Comparison of ENCODE assay signal across 16 cellular contexts in the genomic region with DNA sequence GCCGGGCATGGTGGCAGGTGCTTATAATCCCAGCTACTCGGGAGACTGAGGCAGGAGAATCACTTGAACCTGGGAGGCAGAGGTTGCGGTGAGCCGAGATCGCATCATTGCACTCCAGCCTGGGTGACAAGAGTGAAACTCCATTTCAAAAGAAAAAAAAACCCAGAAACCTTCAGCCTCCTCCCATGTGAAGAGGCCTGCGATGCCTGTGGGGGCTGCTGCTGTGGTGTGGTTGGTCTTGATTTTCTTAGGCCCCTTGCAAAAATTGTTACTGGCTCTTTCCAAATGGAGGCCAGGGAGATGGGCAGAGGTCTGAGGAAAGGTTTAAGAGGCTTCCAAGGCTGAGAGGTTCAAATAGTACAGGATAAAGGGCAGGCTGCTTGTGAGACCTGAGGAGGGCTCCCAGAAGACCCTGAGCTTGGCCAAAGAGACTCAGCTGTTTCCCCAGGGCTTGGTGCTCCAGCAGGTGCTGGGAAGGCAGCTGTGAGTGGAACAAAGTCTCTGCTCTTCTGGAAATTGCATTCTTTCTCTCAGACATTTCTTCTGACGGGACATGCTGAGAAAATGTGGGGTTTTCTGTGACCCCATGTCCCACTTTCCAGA. TPM values are rescaled to one million over a fixed set of nuclear protein-coding genes. Genes with fewer than 3 reads are reported as not detected.
DNase-seq lines count a peak whose midpoint lies in the region; ATAC-seq and TF ChIP-seq lines count a peak whose summit lies in the region.
"Had no signal": no experiment of that assay in that cellular context is flagged by ENCODE, and none has a peak within 500 bp of the region (broad histone marks: within the 10 kb centered on the region; RNA-seq: fewer than 3 reads in every experiment).

No MANE protein-coding gene starts in this region.

- 90 to 96% methylated on average over 7 of the region's 7 CpGs for WGBS in upper lobe of left lung, 2 donors

- H3K4me3 Mint-ChIP-seq in activated naive CD8-positive, alpha-beta T cell treated with anti-CD3 and anti-CD28 coated beads, Interleukin-2, amount 50 U/mL, for 24 hours, result no peak overlapping the region
- H3K4me3 Mint-ChIP-seq in osteocyte (ENCODE audit: unreplicated experiment), result no peak overlapping the region
- H3K4me3 Mint-ChIP-seq: activated naive CD4-positive, alpha-beta T cell treated with anti-CD3 and anti-CD28 coated beads for 36 hours had no signal

- H3K9me3 Mint-ChIP-seq in activated naive CD8-positive, alpha-beta T cell treated with anti-CD3 and anti-CD28 coated beads, Interleukin-2, amount 50 U/mL, for 24 hours, result no peaks in the 10 kb centered on the region
- H3K9me3 Mint-ChIP-seq in osteocyte (ENCODE audit: unreplicated experiment), result no peaks in the 10 kb centered on the region
- H3K9me3 Mint-ChIP-seq: activated naive CD4-positive, alpha-beta T cell treated with anti-CD3 and anti-CD28 coated beads for 36 hours; immature natural killer cell had no signal

- peaks cover 0 to 7% (median 0%) of the 10 kb centered on the region in 4 donors for H3K36me3 ChIP-seq in upper lobe of left lung
- H3K36me3 ChIP-seq: gastrocnemius medialis had no signal

- ATAC-seq in GM19463 (IDR thresholded peaks at IDR 0.05; ENCODE audit: unreplicated experiment) (peak; percentile 17), HG02973 (IDR thresholded peaks at IDR 0.05; ENCODE audit: unreplicated experiment) (peak; percentile 24), Right ventricle myocardium inferior (no peak), upper lobe of left lung (ENCODE audit: low FRiP score in 2 of 2) (no peak)
- no peak for ATAC-seq in activated naive CD8-positive, alpha-beta T cell treated with anti-CD3 and anti-CD28 coated beads, Interleukin-2, amount 50 U/mL, for 24 hours
- ATAC-seq: gastrocnemius medialis had no signal

- H3K27me3 Mint-ChIP-seq in activated naive CD8-positive, alpha-beta T cell treated with anti-CD3 and anti-CD28 coated beads, Interleukin-2, amount 50 U/mL, for 24 hours, result no peaks in the 10 kb centered on the region
- H3K27me3 Mint-ChIP-seq in osteocyte (ENCODE audit: unreplicated experiment), result no peaks in the 10 kb centered on the region
- H3K27me3 Mint-ChIP-seq: progenitor cell of endocrine pancreas had no signal

- no peak for TF ChIP-seq EP300 in upper lobe of left lung (IDR thresholded peaks at IDR 0.05)

- no peak overlapping the region for H3K27ac ChIP-seq in upper lobe of left lung
- H3K27ac ChIP-seq: brain microvascular endothelial cell, gastrocnemius medialis had no signal

- peaks cover 0 to 10% (median 2%) of the 10 kb centered on the region in 4 donors for H3K4me1 ChIP-seq in upper lobe of left lung
- H3K4me1 ChIP-seq: gastrocnemius medialis had no signal

- H3K36me3 Mint-ChIP-seq in activated naive CD8-positive, alpha-beta T cell treated with anti-CD3 and anti-CD28 coated beads, Interleukin-2, amount 50 U/mL, for 24 hours (ENCODE audit: low read depth), result peaks cover 3% of the 10 kb centered on the region
- no peaks in the 10 kb centered on the region for H3K36me3 Mint-ChIP-seq in osteocyte (ENCODE audit: unreplicated experiment)
- H3K36me3 Mint-ChIP-seq: immature natural killer cell had no signal

- TF ChIP-seq CTCF in upper lobe of left lung (IDR thresholded peaks at IDR 0.05) (no peak), osteocyte (IDR thresholded peaks at IDR 0.05) (no peak)

- no peaks in the 10 kb centered on the region for H3K9me3 ChIP-seq in upper lobe of left lung
- H3K9me3 ChIP-seq: gastrocnemius medialis had no signal

- DNase-seq in activated naive CD8-positive, alpha-beta T cell treated with anti-CD3 and anti-CD28 coated beads, Interleukin-2, amount 50 U/mL, for 24 hours, result no peak
- DNase-seq in Right ventricle myocardium inferior (ENCODE audit: missing footprints) (no peak), NCI-H69 (lab: John Stamatoyannopoulos, UW) (no peak), upper lobe of left lung (no peak), osteocyte (ENCODE audit: extremely low spot score, unreplicated experiment) (no peak)
- DNase-seq: brain microvascular endothelial cell, gastrocnemius medialis, immature natural killer cell, NCI-H2081, Right ventricle myocardium superior had no signal

- intact Hi-C loops in Right ventricle myocardium inferior (cut with DNase I), result loop anchor here (5.0 kb wide), 1 partner anchor 403 kb away; no protein-coding TSS in a partner anchor

- H3K27me3 ChIP-seq in upper lobe of left lung, result no peaks in the 10 kb centered on the region
- H3K27me3 ChIP-seq: brain microvascular endothelial cell, gastrocnemius medialis had no signal

- H3K4me1 Mint-ChIP-seq in activated naive CD8-positive, alpha-beta T cell treated with anti-CD3 and anti-CD28 coated beads, Interleukin-2, amount 50 U/mL, for 24 hours, result peaks cover 53% of the 10 kb centered on the region
- peaks cover 12% of the 10 kb centered on the region for H3K4me1 Mint-ChIP-seq in osteocyte (ENCODE audit: unreplicated experiment)

- no peak for TF ChIP-seq POLR2A in upper lobe of left lung (IDR thresholded peaks at IDR 0.05)

- H3K27ac Mint-ChIP-seq in activated naive CD8-positive, alpha-beta T cell treated with anti-CD3 and anti-CD28 coated beads, Interleukin-2, amount 50 U/mL, for 24 hours, result peak overlapping the region; percentile 64
- no peak overlapping the region for H3K27ac Mint-ChIP-seq in osteocyte (ENCODE audit: unreplicated experiment)
- H3K27ac Mint-ChIP-seq: activated naive CD4-positive, alpha-beta T cell treated with anti-CD3 and anti-CD28 coated beads for 36 hours; progenitor cell of endocrine pancreas had no signal

- H3K4me3 ChIP-seq in GM08714 (ENCODE audit: low read length), result peak overlapping the region; percentile 7; the same call in 1 of the 2 replicates
- H3K4me3 ChIP-seq in upper lobe of left lung, result no peak overlapping the region
- H3K4me3 ChIP-seq: gastrocnemius medialis had no signal

RNA-seq across cellular contexts. Expression of gene GCSAM, which starts 18.4 kb away (rescaled TPM):
- total RNA-seq in Right ventricle myocardium inferior (not detected), upper lobe of left lung (under 1 TPM in 4 of 6 donors, not detected in 2; 0.31 to 0.81 (median 0.52) TPM), osteocyte (not detected in 2 replicates)
- total RNA-seq: gastrocnemius medialis, LHCN-M2, progenitor cell of endocrine pancreas, Right ventricle myocardium superior had no signal

RNA-seq across cellular contexts. Expression of gene C3orf52, which starts 28.5 kb away (rescaled TPM):
- total RNA-seq in Right ventricle myocardium inferior (1.8 TPM), upper lobe of left lung (10 to 100 TPM; 17.1 to 74.6 (median 28.4) TPM), osteocyte (1.0 and 1.4 TPM in 2 replicates)

Comparison
In these comparisons a context has a peak if more than half of its experiments do, and no peak if none do; other contexts are left out.
1. ATAC-seq: peak in GM19463 (single experiment) and HG02973 (single experiment); none in activated naive CD8-positive, alpha-beta T cell treated with anti-CD3 and anti-CD28 coated beads, Interleukin-2, amount 50 U/mL, for 24 hours (single experiment), Right ventricle myocardium inferior (single experiment) and upper lobe of left lung (0 of 2).